25 cellular contexts compared by ENCODE assay signal in genomic region chr5:75450069-75450468, GRCh38.
"Had no signal": no experiment of that assay in that cellular context is flagged by ENCODE, and none has a peak within 500 bp of the region (broad histone marks: within the 10 kb centered on the region; RNA-seq: fewer than 3 reads in every experiment).

No MANE protein-coding gene starts in this region.

- ATAC-seq: activated naive CD4-positive, alpha-beta T cell treated with anti-CD3 and anti-CD28 coated beads, Interleukin-2, amount 50 U/mL, for 72 hours; activated T-cell treated with anti-CD3 and anti-CD28 coated beads, Interleukin-2, amount 50 U/mL, for 4 hours; T-helper 17 cell had no signal

- H3K27ac Mint-ChIP-seq: activated CD4-positive, alpha-beta memory T cell treated with anti-CD3 and anti-CD28 coated beads for 36 hours; activated CD4-positive, alpha-beta T cell treated with anti-CD3 and anti-CD28 coated beads, Interleukin-2, amount 10 ng/mL, durations not matched to agents 7 days and 5 days; activated naive CD4-positive, alpha-beta T cell treated with anti-CD3 and anti-CD28 coated beads, Interleukin-2, amount 50 U/mL, for 72 hours; brain; T-helper 17 cell had no signal

- H3K4me3 ChIP-seq: cardiac muscle cell had no signal

- H3K4me3 Mint-ChIP-seq: activated CD4-positive, alpha-beta memory T cell treated with anti-CD3 and anti-CD28 coated beads for 36 hours; activated CD4-positive, alpha-beta T cell treated with anti-CD3 and anti-CD28 coated beads, Interleukin-2, amount 10 ng/mL, durations not matched to agents 7 days and 5 days; activated T-cell treated with anti-CD3 and anti-CD28 coated beads, Interleukin-2, amount 50 U/mL, for 4 hours; brain; T-helper 17 cell had no signal

- H3K36me3 ChIP-seq: cardiac muscle cell had no signal

- FAIRE-seq: TTC549 had no signal

- H3K27me3 ChIP-seq: cardiac muscle cell had no signal

- H3K27me3 Mint-ChIP-seq: activated CD4-positive, alpha-beta memory T cell treated with anti-CD3 and anti-CD28 coated beads for 36 hours; activated CD4-positive, alpha-beta T cell treated with anti-CD3 and anti-CD28 coated beads, Interleukin-2, amount 10 ng/mL, durations not matched to agents 7 days and 5 days; T-helper 17 cell had no signal

- H3K4me1 Mint-ChIP-seq: activated CD4-positive, alpha-beta T cell treated with anti-CD3 and anti-CD28 coated beads, Interleukin-2, amount 10 ng/mL, durations not matched to agents 7 days and 5 days; brain; T-helper 17 cell had no signal

- DNase-seq: activated CD4-positive, alpha-beta memory T cell treated with anti-CD3 and anti-CD28 coated beads for 36 hours; activated CD4-positive, alpha-beta T cell treated with anti-CD3 and anti-CD28 coated beads, Interleukin-2, amount 10 ng/mL, durations not matched to agents 7 days and 5 days; activated CD4-positive, CD25-positive, alpha-beta regulatory T cell; activated CD8-positive, alpha-beta memory T cell treated with anti-CD3 and anti-CD28 coated beads for 24 hours; activated effector memory CD4-positive, alpha-beta T cell treated with anti-CD3 and anti-CD28 coated beads, Interleukin-2, amount 50 U/mL, for 16 hours; activated naive CD4-positive, alpha-beta T cell treated with Interleukin-2 at 50 U/mL for 16 hours; activated T-cell treated with anti-CD3 and anti-CD28 coated beads, Interleukin-2, amount 50 U/mL, for 4 hours; amygdala; NCI-H1092; NCI-H1417; NCI-H1694; NCI-H2029; NCI-H2107; NCI-H2171 treated with DMSO at 0.1 percent for 48 hours; NCI-H226; NCI-H510A treated with DMSO at 0.1 percent for 48 hours; NCI-H69; NK-92 treated with Interleukin-12 subunit alpha and Interleukin-12 subunit beta, amount 100 ng/mL, for 24 hours; SIG-M5; T-helper 17 cell; T-helper 9 cell had no signal

- H3K27ac ChIP-seq: cardiac muscle cell had no signal
